In the genomic region with DNA sequence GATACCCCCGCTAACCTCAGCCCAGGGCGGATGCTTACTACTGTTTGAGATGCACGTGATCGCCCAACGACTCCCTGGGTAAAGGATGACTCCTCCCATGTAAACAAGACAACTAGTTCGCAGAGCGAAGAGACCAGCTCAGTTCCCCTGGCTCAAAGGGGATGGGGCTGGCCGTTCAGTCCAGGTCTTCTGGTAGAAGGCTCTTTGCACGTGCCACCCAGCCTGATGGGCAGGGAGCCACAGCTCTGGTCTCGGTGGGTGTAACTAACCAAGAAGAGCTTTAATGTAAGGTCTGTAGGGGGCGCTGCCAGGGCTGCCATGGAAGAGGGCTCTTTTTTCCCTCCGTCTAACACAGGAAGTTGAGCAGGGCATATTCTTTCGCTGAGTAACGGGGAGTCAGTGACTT, we compare ENCODE assay signal across 9 cellular contexts. TPM values are rescaled to one million over a fixed set of nuclear protein-coding genes. Genes with fewer than 3 reads are reported as not detected.
DNase-seq lines count a peak whose midpoint lies in the region; ATAC-seq and TF ChIP-seq lines count a peak whose summit lies in the region.
"Had no signal": no experiment of that assay in that cellular context is flagged by ENCODE, and none has a peak within 500 bp of the region (broad histone marks: within the 10 kb centered on the region; RNA-seq: fewer than 3 reads in every experiment).

No MANE protein-coding gene starts in this region.

- peaks cover 0 to 5% (median 0%) of the 10 kb centered on the region in 3 donors for H3K9me3 Mint-ChIP-seq in T-cell
- peaks cover 4% of the 10 kb centered on the region for H3K9me3 Mint-ChIP-seq in activated naive CD8-positive, alpha-beta T cell treated with anti-CD3 and anti-CD28 coated beads, Interleukin-2, amount 10 ng/mL, durations not matched to agents 7 days and 5 days

- WGBS in spleen, 5 donors, result 33 to 46% (median 41%) methylated on average over 14 of the region's 14 CpGs
- 51 to 63% (median 55%) methylated on average over 12 to 14 of the region's 14 CpGs for WGBS in adrenal gland, 4 donors

- H3K4me1 Mint-ChIP-seq in T-cell, result peaks cover 14 to 16% (median 16%) of the 10 kb centered on the region in 3 donors
- peaks cover 12% of the 10 kb centered on the region for H3K4me1 Mint-ChIP-seq in activated naive CD8-positive, alpha-beta T cell treated with anti-CD3 and anti-CD28 coated beads, Interleukin-2, amount 10 ng/mL, durations not matched to agents 7 days and 5 days

- ATAC-seq in T-cell (replicated peaks in 1 of 4) (peak; percentile 74 to 94 (median 90)), GM19023 (IDR thresholded peaks at IDR 0.05; ENCODE audit: unreplicated experiment) (no peak)
- ATAC-seq in activated naive CD8-positive, alpha-beta T cell treated with anti-CD3 and anti-CD28 coated beads, Interleukin-2, amount 10 ng/mL, durations not matched to agents 7 days and 5 days (ENCODE audit: low read depth), result peak; percentile 91
- ATAC-seq: GM12878 had no signal

- H3K4me3 ChIP-seq in spleen (peak overlapping the region in 1 of 8 donors; percentile 31), adrenal gland (no peak overlapping the region)
- H3K4me3 ChIP-seq: GM12878 had no signal

- peak overlapping the region; percentile 65 to 80 (median 71) for H3K4me3 Mint-ChIP-seq in T-cell
- peak overlapping the region; percentile 81 for H3K4me3 Mint-ChIP-seq in activated naive CD8-positive, alpha-beta T cell treated with anti-CD3 and anti-CD28 coated beads, Interleukin-2, amount 10 ng/mL, durations not matched to agents 7 days and 5 days

- POLR2A ChIA-PET in T-cell (lab: Charles Lee), result no interaction called here
- POLR2A ChIA-PET in activated naive CD8-positive, alpha-beta T cell treated with anti-CD3 and anti-CD28 coated beads, Interleukin-2, amount 10 ng/mL, durations not matched to agents 7 days and 5 days (lab: Charles Lee), result interaction anchor here (1.0 to 2.0 kb wide), 2 partner anchors 13 to 50 kb away, joined by 4 to 8 read pairs; a partner anchor contains a TSS

- TF ChIP-seq CTCF in spleen (IDR thresholded peaks at IDR 0.05 in 8 of 11, conservative IDR thresholded peaks at IDR 0.05 in 3 of 11) (peak in 4 of 11 experiments; percentile 15 to 19 (median 18)), adrenal gland (IDR thresholded peaks at IDR 0.05) (no peak)

- no peaks in the 10 kb centered on the region for H3K27me3 Mint-ChIP-seq in T-cell
- peaks cover 7% of the 10 kb centered on the region for H3K27me3 Mint-ChIP-seq in activated naive CD8-positive, alpha-beta T cell treated with anti-CD3 and anti-CD28 coated beads, Interleukin-2, amount 10 ng/mL, durations not matched to agents 7 days and 5 days

- peaks cover 0 to 5% (median 0%) of the 10 kb centered on the region in 6 donors for H3K4me1 ChIP-seq in spleen
- H3K4me1 ChIP-seq in adrenal gland (replicated peaks in 1 of 2), result no peaks in the 10 kb centered on the region

- intact Hi-C loops in spleen (cut with DNase I; ENCODE audit: low total_unique reads), result no loop called here
- intact Hi-C loops in adrenal gland (cut with DNase I), result no loop called here

- TF ChIP-seq POLR2A in spleen (IDR thresholded peaks at IDR 0.05) (no peak), adrenal gland (IDR thresholded peaks at IDR 0.05) (no peak)

- CTCF ChIA-PET in T-cell (lab: Charles Lee), result interaction anchor here (0.5 to 1.3 kb wide), 7 partner anchors 13 to 302 kb away, joined by 3 to 8 read pairs (median 3); a partner anchor contains a TSS

- H3K9me3 ChIP-seq in spleen (peaks cover 0 to 5% (median 0%) of the 10 kb centered on the region in 8 donors), adrenal gland (replicated peaks in 1 of 3) (no peaks in the 10 kb centered on the region)

- DNase-seq in ELR (ENCODE audit: low read depth) (peak; percentile 52), T-cell (peak; percentile 31 to 69 (median 52)), spleen (peak; percentile 75), HT-29 (ENCODE audit: low spot score) (no peak), adrenal gland (no peak), inferior parietal cortex (ENCODE audit: extremely low spot score) (no peak)
- peak; percentile 55 for DNase-seq in activated naive CD8-positive, alpha-beta T cell treated with anti-CD3 and anti-CD28 coated beads, Interleukin-2, amount 10 ng/mL, durations not matched to agents 7 days and 5 days

- no peaks in the 10 kb centered on the region for H3K36me3 Mint-ChIP-seq in T-cell
- no peaks in the 10 kb centered on the region for H3K36me3 Mint-ChIP-seq in activated naive CD8-positive, alpha-beta T cell treated with anti-CD3 and anti-CD28 coated beads, Interleukin-2, amount 10 ng/mL, durations not matched to agents 7 days and 5 days

- H3K36me3 ChIP-seq in spleen (no peaks in the 10 kb centered on the region), adrenal gland (replicated peaks in 1 of 2) (no peaks in the 10 kb centered on the region)

- peak overlapping the region in 1 of 8 donors; percentile 9 for H3K27ac ChIP-seq in spleen
- H3K27ac ChIP-seq in adrenal gland, result no peak overlapping the region

- H3K27ac Mint-ChIP-seq in T-cell, result peak overlapping the region; percentile 82 to 95
- peak overlapping the region; percentile 76 for H3K27ac Mint-ChIP-seq in activated naive CD8-positive, alpha-beta T cell treated with anti-CD3 and anti-CD28 coated beads, Interleukin-2, amount 10 ng/mL, durations not matched to agents 7 days and 5 days

- H3K27me3 ChIP-seq in spleen (replicated peaks in 1 of 7) (peaks cover 0 to 12% (median 0%) of the 10 kb centered on the region in 7 donors), adrenal gland (no peaks in the 10 kb centered on the region)

RNA-seq across cellular contexts. Expression of a gene that starts 49.4 kb away (rescaled TPM):
- 100 to 1,000 TPM in 3 of 5 donors, 10 to 100 TPM in 2; 79.1 to 133 (median 105) TPM for total RNA-seq in T-cell
- 100 to 1,000 TPM; 128 to 132 TPM for total RNA-seq in activated naive CD8-positive, alpha-beta T cell treated with anti-CD3 and anti-CD28 coated beads, Interleukin-2, amount 10 ng/mL, durations not matched to agents 7 days and 5 days
- total RNA-seq in spleen, result 100 to 1,000 TPM; 119 to 213 (median 134) TPM
- 10 to 100 TPM; 39.2 to 71.8 (median 69.7) TPM for polyA plus RNA-seq in spleen
- total RNA-seq in HT-29 (2014; rRNA removed; shearing (Covaris generic)), result 140 and 163 TPM in 2 replicates
- total RNA-seq in adrenal gland, result 100 to 1,000 TPM in 4 of 8 donors, 10 to 100 TPM in 4; 56.0 to 150 (median 89.8) TPM
- polyA plus RNA-seq in adrenal gland, result 10 to 100 TPM; 15.3 to 66.1 (median 19.6) TPM

Comparison
In these comparisons a context has a peak if more than half of its experiments do, and no peak if none do; other contexts are left out.
1. DNase-seq: peak in ELR (single experiment), T-cell (34 of 34), activated naive CD8-positive, alpha-beta T cell treated with anti-CD3 and anti-CD28 coated beads, Interleukin-2, amount 10 ng/mL, durations not matched to agents 7 days and 5 days (single experiment) and spleen (single experiment); none in HT-29 (single experiment), adrenal gland (0 of 7) and inferior parietal cortex (single experiment).